ENCODE assay signal across 11 cellular contexts in genomic region chr22:45064313-45065268, GRCh38. TPM values are rescaled to one million over a fixed set of nuclear protein-coding genes. Genes with fewer than 3 reads are reported as not detected.
DNase-seq lines count a peak whose midpoint lies in the region; ATAC-seq, FAIRE-seq and TF ChIP-seq lines count a peak whose summit lies in the region.
"Had no signal": no experiment of that assay in that cellular context is flagged by ENCODE, and none has a peak within 500 bp of the region (broad histone marks: within the 10 kb centered on the region; RNA-seq: fewer than 3 reads in every experiment).

No MANE protein-coding gene starts in this region.

- peaks cover 8% of the 10 kb centered on the region for H3K27me3 Mint-ChIP-seq in neural progenitor cell (ENCODE audit: insufficient read depth, low read depth)

- H3K36me3 Mint-ChIP-seq in neural progenitor cell = no peaks in the 10 kb centered on the region

- no peak for TF ChIP-seq RAD21 in GM12878 (IDR thresholded peaks at IDR 0.05; ENCODE audit: insufficient read depth, low read depth, low read length)

- no peaks in the 10 kb centered on the region for H3F3A ChIP-seq in neural progenitor cell (ENCODE audit: low read depth)

- H3K9ac ChIP-seq in GM12878 (ENCODE audit: control insufficient read depth, insufficient read depth, low read length) (no peak overlapping the region), neural progenitor cell (no peak overlapping the region)

- H3K9me3 ChIP-seq in GM12878 (replicated peaks; ENCODE audit: control insufficient read depth, insufficient read depth, low read length) (no peaks in the 10 kb centered on the region; the same call in 2 of the 3 replicates), neural progenitor cell (ENCODE audit: low read depth) (peaks cover 4% of the 10 kb centered on the region)

- H3K27me3 ChIP-seq in GM12878 (replicated peaks in 1 of 2; ENCODE audit: control insufficient read depth in 2 of 2, insufficient read depth in 2 of 2, low read length in 1 of 2) (no peaks in the 10 kb centered on the region), neural progenitor cell (no peaks in the 10 kb centered on the region)

- RAD21 ChIA-PET in GM12878 (lab: Charles Lee; ENCODE audit: unreplicated experiment) = no interaction called here

- H3K27ac ChIP-seq in RWPE1 (no peak overlapping the region), GM12878 (ENCODE audit: control insufficient read depth, insufficient read depth) (no peak overlapping the region), neural progenitor cell (no peak overlapping the region)

- peak overlapping the region; percentile 31; the same call in 1 of the 2 replicates for H2AFZ ChIP-seq in GM12878 (ENCODE audit: control insufficient read depth, low read depth, low read length)
- no peak overlapping the region for H2AFZ ChIP-seq in neural progenitor cell (replicated peaks)

- ATAC-seq in GM12878 (peak; percentile 86), sciatic nerve (no peak)

- no peaks in the 10 kb centered on the region for H3K4me1 Mint-ChIP-seq in neural progenitor cell
- H3K4me1 Mint-ChIP-seq: central memory CD8-positive, alpha-beta T cell; naive thymus-derived CD8-positive, alpha-beta T cell had no signal

- H3K4me1 ChIP-seq in GM12878 (ENCODE audit: control insufficient read depth, insufficient read depth, low read length) (peaks cover 5% of the 10 kb centered on the region; the same call in 1 of the 2 replicates), neural progenitor cell (no peaks in the 10 kb centered on the region)

- no peak overlapping the region for H3K27ac Mint-ChIP-seq in neural progenitor cell

- TF ChIP-seq CTCF in RWPE1 (conservative IDR thresholded peaks at IDR 0.05; ENCODE audit: low read depth) (no peak), GM12878 (IDR thresholded peaks at IDR 0.05 in 2 of 3, conservative IDR thresholded peaks at IDR 0.05 in 1 of 3; ENCODE audit: control insufficient read depth in 2 of 3, extremely low read depth in 1 of 3, insufficient read depth in 1 of 3, low read depth in 3 of 3, low read length in 3 of 3) (no peak), neural progenitor cell (IDR thresholded peaks at IDR 0.05) (no peak)

- DNase-seq in GM04504 (ENCODE audit: low read depth) (peak; percentile 34), RWPE1 (ENCODE audit: low spot score) (peak; percentile 54), GM12878 (ENCODE audit: low read depth, low spot score) (peak; percentile 7), sciatic nerve (ENCODE audit: low spot score) (no peak), neural progenitor cell (ENCODE audit: low spot score) (no peak), NCI-H1694 (lab: John Stamatoyannopoulos, UW) (no peak), iPS-NIHi7 (ENCODE audit: extremely low spot score) (no peak)
- DNase-seq in stimulated activated CD4-positive, alpha-beta T cell treated with anti-CD3 and anti-CD28 coated beads, Interleukin-2, amount 100 ng/mL, for 24 hours = peak; percentile 64 to 66
- DNase-seq: NCI-H1417 treated with DMSO at 0.1 percent for 48 hours had no signal

- intact Hi-C loops in GM12878 (cut with micrococcal nuclease; ENCODE audit: unreplicated experiment) (no loop called here), sciatic nerve (cut with DNase I) (no loop called here)

- BruUV-seq in GM12878 (replicated peaks; lab: Mats Ljungman, UMichigan) = no TSS peak

- TF ChIP-seq EP300 in GM12878 (IDR thresholded peaks at IDR 0.05; ENCODE audit: borderline replicate concordance in 1 of 2, control insufficient read depth in 1 of 2, low read depth in 2 of 2, low read length in 2 of 2) = peak; percentile 77 to 90; a peak in 3 of 4 replicates

- H3K79me2 ChIP-seq in GM12878 (ENCODE audit: control insufficient read depth, insufficient read depth, low read length) = no peaks in the 10 kb centered on the region
- H3K79me2 ChIP-seq in neural progenitor cell (ENCODE audit: low read depth) = no peaks in the 10 kb centered on the region

- H3K4me3 ChIP-seq in GM12878 (no peak overlapping the region), neural progenitor cell (no peak overlapping the region)

- no peak overlapping the region; the same call in 1 of the 2 replicates for H3K4me2 ChIP-seq in GM12878 (ENCODE audit: control insufficient read depth, insufficient read depth)
- no peak overlapping the region for H3K4me2 ChIP-seq in neural progenitor cell

- no peak overlapping the region for H3K4me3 Mint-ChIP-seq in neural progenitor cell
- H3K4me3 Mint-ChIP-seq: central memory CD8-positive, alpha-beta T cell; naive thymus-derived CD8-positive, alpha-beta T cell had no signal

- no peak for FAIRE-seq in GM12878 (lab: Jason Lieb, UNC)

- SMC1A ChIA-PET in GM12878 (lab: Charles Lee; ENCODE audit: uncharacterized antibody, unreplicated experiment) = no interaction called here

- no peak for TF ChIP-seq POLR2A in GM12878 (IDR thresholded peaks at IDR 0.05; ENCODE audit: low read depth, low read length)

- POLR2A ChIA-PET in RWPE1 (lab: Yijun Ruan, JAX; ENCODE audit: low non-redundant PET) = no interaction called here
- POLR2A ChIA-PET in GM12878 (lab: Charles Lee) = no interaction called here

- CTCF ChIA-PET in RWPE1 (lab: Yijun Ruan, JAX) = no interaction called here
- CTCF ChIA-PET in GM12878 (lab: Yijun Ruan, JAX) = no interaction called here

- WGBS in GM12878 (ENCODE audit: insufficient coverage, insufficient replicate concordance, low lambda C conversion rate, missing lambda C conversion rate) = 12% methylated on average over 18 of the region's 18 CpGs

- in situ Hi-C loops in GM12878 (cut with MboI) = no loop called here

- no peaks in the 10 kb centered on the region for H4K20me1 ChIP-seq in GM12878 (ENCODE audit: control insufficient read depth, insufficient read depth)
- H4K20me1 ChIP-seq in neural progenitor cell (ENCODE audit: low read depth) = no peaks in the 10 kb centered on the region

- H3K36me3 ChIP-seq in GM12878 (ENCODE audit: control insufficient read depth in 2 of 2, insufficient read depth in 2 of 2, low read length in 1 of 2) (no peaks in the 10 kb centered on the region), neural progenitor cell (no peaks in the 10 kb centered on the region)

- peaks cover 9% of the 10 kb centered on the region for H3K9me3 Mint-ChIP-seq in neural progenitor cell
- H3K9me3 Mint-ChIP-seq: central memory CD8-positive, alpha-beta T cell had no signal

TF ChIP-seq in GM12878, 131 proteins besides CTCF, POLR2A, EP300 and RAD21 (continues in another document):
- TF ChIP-seq MLLT1 (IDR thresholded peaks at IDR 0.05) (0 out of 2 replicates have a peak, but pooled peaks have one; percentile 41), TBL1XR1 (IDR thresholded peaks at IDR 0.05; ENCODE audit: low read depth, low read length) (0 out of 2 replicates have a peak, but pooled peaks have one; percentile 43), TCF3 (IDR thresholded peaks at IDR 0.05; ENCODE audit: borderline replicate concordance, insufficient read depth, low read depth, low read length) (0 out of 2 replicates have a peak, but pooled peaks have one; percentile 49), ASH2L (IDR thresholded peaks at IDR 0.05; ENCODE audit: borderline replicate concordance, low read depth) (no peak), ZSCAN29 (IDR thresholded peaks at IDR 0.05) (peak; percentile 69; the same call in 1 of the 2 replicates), NR2F1 (conservative IDR thresholded peaks at IDR 0.05) (peak; percentile 59), NBN (IDR thresholded peaks at IDR 0.05) (peak; percentile 57; the same call in 1 of the 2 replicates), ATF7 (IDR thresholded peaks at IDR 0.05; ENCODE audit: low read depth) (peak; percentile 82), ZNF384 (IDR thresholded peaks at IDR 0.05; ENCODE audit: borderline replicate concordance, low read depth, low read length) (peak; percentile 82)

RNA-seq across cellular contexts. Expression of gene PHF21B, which starts 54.8 kb away (rescaled TPM):
- 0.65 TPM in 1 of 2 replicates, not detected in the other for total RNA-seq in GM12878 (2013; cell fraction: nucleolus; rRNA removed)
- not detected in 2 replicates for total RNA-seq in GM12878 (2014; rRNA removed)
- not detected in 2 replicates for total RNA-seq in GM12878 (2014; rRNA removed; fragmentation: Illumina TruSeq; extraction: Trizol)
- total RNA-seq in GM12878 (2021) = 0.08 TPM in 1 of 2 replicates, not detected in the other
- polyA plus RNA-seq in GM12878 (2011; ENCODE audit: low read depth) = not detected
- 0.03 and 0.19 TPM in 2 replicates for polyA plus RNA-seq in GM12878 (2011; rRNA removed)
- 0.05 and 0.09 TPM in 2 replicates for polyA plus RNA-seq in GM12878 (2011; cell fraction: cytosol; rRNA removed)
- polyA plus RNA-seq in GM12878 (2011; cell fraction: nucleus; rRNA removed) = 0.30 and 0.41 TPM in 2 replicates
- 0.04 TPM in 1 of 2 replicates, not detected in the other for polyA plus RNA-seq in GM12878 (2012)
- not detected in 2 replicates for polyA plus RNA-seq in GM12878 (2014; fragmentation: Illumina TruSeq; extraction: Trizol)
- not detected for polyA plus RNA-seq in GM12878 (2014; fragmentation: Nextera tagmentation; extraction: Ambion mirVana)
- polyA plus RNA-seq in GM12878 (2014; rRNA removed) = 0.35 TPM in 1 of 2 replicates, not detected in the other
- not detected for polyA plus RNA-seq in GM12878 (2016; fragmentation: Nextera tagmentation; extraction: Ambion mirVana)
- not detected in 2 replicates for polyA minus RNA-seq in GM12878 (2011; rRNA and poly(A)+ RNA removed)
- polyA minus RNA-seq in GM12878 (2011; cell fraction: cytosol; rRNA and poly(A)+ RNA removed) = not detected in 2 replicates
- polyA minus RNA-seq in GM12878 (2011; cell fraction: nucleus; rRNA and poly(A)+ RNA removed) = 0.77 TPM in 1 of 2 replicates, not detected in the other
- total RNA-seq in sciatic nerve = 1.6 TPM
- 6.7 and 22.6 TPM in 2 replicates for total RNA-seq in neural progenitor cell (ENCODE audit: low replicate concordance)
- total RNA-seq: naive thymus-derived CD8-positive, alpha-beta T cell had no signal
- polyA plus RNA-seq: naive thymus-derived CD8-positive, alpha-beta T cell had no signal

Comparison
In these comparisons a context has a peak if more than half of its experiments do, and no peak if none do; other contexts are left out.
1. DNase-seq: peak in GM04504 (single experiment), RWPE1 (single experiment), GM12878 (single experiment) and stimulated activated CD4-positive, alpha-beta T cell treated with anti-CD3 and anti-CD28 coated beads, Interleukin-2, amount 100 ng/mL, for 24 hours (2 of 2); none in sciatic nerve (single experiment), neural progenitor cell (single experiment), NCI-H1694 (single experiment) and iPS-NIHi7 (single experiment).